In the genomic region with DNA sequence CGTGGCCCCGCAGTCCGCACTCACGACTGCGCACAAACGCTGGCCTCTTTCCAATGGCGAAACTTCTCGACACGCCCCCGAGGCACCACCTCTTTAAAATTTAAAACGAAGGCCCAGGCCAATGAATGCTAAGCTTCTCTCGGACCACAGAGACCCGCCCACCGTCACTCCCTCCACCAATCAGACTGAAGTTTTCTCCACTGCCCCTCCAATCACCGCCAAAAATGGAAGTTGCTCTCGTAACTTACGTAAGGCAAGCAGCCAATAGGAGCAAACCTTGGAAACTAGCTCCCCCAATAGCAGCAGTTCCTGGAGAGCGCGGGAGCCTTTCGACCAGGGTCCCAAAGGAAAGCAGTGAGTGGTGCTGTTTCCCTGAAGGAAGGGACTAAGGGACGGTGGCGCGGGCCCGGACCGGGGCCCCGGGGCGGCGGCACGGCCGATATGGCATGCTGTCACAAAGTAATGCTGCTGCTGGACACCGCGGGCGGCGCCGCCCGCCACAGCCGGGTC, we compare ENCODE assay signal across 1 cellular context.
TF ChIP-seq lines count a peak whose summit lies in the region.

A gene with protein sequence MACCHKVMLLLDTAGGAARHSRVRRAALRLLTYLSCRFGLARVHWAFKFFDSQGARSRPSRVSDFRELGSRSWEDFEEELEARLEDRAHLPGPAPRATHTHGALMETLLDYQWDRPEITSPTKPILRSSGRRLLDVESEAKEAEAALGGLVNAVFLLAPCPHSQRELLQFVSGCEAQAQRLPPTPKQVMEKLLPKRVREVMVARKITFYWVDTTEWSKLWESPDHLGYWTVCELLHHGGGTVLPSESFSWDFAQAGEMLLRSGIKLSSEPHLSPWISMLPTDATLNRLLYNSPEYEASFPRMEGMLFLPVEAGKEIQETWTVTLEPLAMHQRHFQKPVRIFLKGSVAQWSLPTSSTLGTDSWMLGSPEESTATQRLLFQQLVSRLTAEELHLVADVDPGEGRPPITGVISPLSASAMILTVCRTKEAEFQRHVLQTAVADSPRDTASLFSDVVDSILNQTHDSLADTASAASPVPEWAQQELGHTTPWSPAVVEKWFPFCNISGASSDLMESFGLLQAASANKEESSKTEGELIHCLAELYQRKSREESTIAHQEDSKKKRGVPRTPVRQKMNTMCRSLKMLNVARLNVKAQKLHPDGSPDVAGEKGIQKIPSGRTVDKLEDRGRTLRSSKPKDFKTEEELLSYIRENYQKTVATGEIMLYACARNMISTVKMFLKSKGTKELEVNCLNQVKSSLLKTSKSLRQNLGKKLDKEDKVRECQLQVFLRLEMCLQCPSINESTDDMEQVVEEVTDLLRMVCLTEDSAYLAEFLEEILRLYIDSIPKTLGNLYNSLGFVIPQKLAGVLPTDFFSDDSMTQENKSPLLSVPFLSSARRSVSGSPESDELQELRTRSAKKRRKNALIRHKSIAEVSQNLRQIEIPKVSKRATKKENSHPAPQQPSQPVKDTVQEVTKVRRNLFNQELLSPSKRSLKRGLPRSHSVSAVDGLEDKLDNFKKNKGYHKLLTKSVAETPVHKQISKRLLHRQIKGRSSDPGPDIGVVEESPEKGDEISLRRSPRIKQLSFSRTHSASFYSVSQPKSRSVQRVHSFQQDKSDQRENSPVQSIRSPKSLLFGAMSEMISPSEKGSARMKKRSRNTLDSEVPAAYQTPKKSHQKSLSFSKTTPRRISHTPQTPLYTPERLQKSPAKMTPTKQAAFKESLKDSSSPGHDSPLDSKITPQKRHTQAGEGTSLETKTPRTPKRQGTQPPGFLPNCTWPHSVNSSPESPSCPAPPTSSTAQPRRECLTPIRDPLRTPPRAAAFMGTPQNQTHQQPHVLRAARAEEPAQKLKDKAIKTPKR (N-terminal part only) (plus strand): TSS at position 324 of the 510 bp plus-strand sequence. CDS start 118 bp downstream, at position 442.

TF ChIP-seq in HepG2, 621 proteins besides CTCF, POLR2A, EP300 and RAD21 (continued from another document):
- TF ChIP-seq, protein P1, sequence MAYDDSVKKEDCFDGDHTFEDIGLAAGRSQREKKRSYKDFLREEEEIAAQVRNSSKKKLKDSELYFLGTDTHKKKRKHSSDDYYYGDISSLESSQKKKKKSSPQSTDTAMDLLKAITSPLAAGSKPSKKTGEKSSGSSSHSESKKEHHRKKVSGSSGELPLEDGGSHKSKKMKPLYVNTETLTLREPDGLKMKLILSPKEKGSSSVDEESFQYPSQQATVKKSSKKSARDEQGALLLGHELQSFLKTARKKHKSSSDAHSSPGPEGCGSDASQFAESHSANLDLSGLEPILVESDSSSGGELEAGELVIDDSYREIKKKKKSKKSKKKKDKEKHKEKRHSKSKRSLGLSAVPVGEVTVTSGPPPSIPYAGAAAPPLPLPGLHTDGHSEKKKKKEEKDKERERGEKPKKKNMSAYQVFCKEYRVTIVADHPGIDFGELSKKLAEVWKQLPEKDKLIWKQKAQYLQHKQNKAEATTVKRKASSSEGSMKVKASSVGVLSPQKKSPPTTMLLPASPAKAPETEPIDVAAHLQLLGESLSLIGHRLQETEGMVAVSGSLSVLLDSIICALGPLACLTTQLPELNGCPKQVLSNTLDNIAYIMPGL (CRISPR knock-in tag; IDR thresholded peaks at IDR 0.05; ENCODE audit: borderline replicate concordance in 1 of 2, low read depth in 1 of 2): peak; percentile 8 to 41; a peak in 1 of 4 replicates
- TF ChIP-seq FOXC1 (CRISPR knock-in tag; IDR thresholded peaks at IDR 0.05; ENCODE audit: borderline replicate concordance): no peak
- TF ChIP-seq, protein P2, sequence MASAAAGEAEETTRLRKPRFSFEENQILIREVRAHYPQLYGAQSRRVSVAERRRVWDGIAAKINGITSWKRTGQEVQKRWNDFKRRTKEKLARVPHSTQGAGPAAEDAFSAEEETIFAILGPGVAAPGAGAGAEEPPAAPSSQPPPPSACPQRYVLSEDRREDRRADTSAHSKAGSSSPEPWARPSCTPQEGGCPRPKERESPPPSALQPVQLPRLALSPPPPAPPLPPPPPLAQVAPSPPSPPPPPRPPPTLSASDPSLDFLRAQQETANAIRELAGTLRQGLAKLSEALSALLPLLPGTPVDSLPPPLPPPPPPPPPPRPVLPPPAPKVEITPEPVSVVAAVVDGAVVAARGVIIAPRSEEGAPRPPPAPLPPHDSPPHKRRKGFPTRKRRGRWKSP (CRISPR knock-in tag; IDR thresholded peaks at IDR 0.05): peak; percentile 89
- TF ChIP-seq AGO2 (optimal IDR thresholded peaks at IDR 0.05; ENCODE audit: low read depth, low read length): no peak
- TF ChIP-seq ZNF660 (CRISPR knock-in tag; IDR thresholded peaks at IDR 0.05; ENCODE audit: borderline replicate concordance, low read depth): no peak
- TF ChIP-seq SRF (IDR thresholded peaks at IDR 0.05; ENCODE audit: low read depth, low read length): peak; percentile 96
- TF ChIP-seq ZNF431 (CRISPR knock-in tag; IDR thresholded peaks at IDR 0.05; ENCODE audit: borderline replicate concordance, low read depth): no peak
- no peak for TF ChIP-seq ZNF225 (CRISPR knock-in tag; IDR thresholded peaks at IDR 0.05)
- no peak for TF ChIP-seq ZSCAN29 (CRISPR knock-in tag; conservative IDR thresholded peaks at IDR 0.05)
- TF ChIP-seq GTF2F1 (IDR thresholded peaks at IDR 0.05; ENCODE audit: low read length): no peak
- no peak for TF ChIP-seq ZNF446 (CRISPR knock-in tag; IDR thresholded peaks at IDR 0.05)
- TF ChIP-seq KDM6A (CRISPR knock-in tag; IDR thresholded peaks at IDR 0.05; ENCODE audit: low read depth): no peak
- TF ChIP-seq, protein P3, sequence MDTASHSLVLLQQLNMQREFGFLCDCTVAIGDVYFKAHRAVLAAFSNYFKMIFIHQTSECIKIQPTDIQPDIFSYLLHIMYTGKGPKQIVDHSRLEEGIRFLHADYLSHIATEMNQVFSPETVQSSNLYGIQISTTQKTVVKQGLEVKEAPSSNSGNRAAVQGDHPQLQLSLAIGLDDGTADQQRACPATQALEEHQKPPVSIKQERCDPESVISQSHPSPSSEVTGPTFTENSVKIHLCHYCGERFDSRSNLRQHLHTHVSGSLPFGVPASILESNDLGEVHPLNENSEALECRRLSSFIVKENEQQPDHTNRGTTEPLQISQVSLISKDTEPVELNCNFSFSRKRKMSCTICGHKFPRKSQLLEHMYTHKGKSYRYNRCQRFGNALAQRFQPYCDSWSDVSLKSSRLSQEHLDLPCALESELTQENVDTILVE (CRISPR knock-in tag; IDR thresholded peaks at IDR 0.05): no peak
- no peak for TF ChIP-seq ZNF256 (CRISPR knock-in tag; conservative IDR thresholded peaks at IDR 0.05)
- TF ChIP-seq, protein P4, sequence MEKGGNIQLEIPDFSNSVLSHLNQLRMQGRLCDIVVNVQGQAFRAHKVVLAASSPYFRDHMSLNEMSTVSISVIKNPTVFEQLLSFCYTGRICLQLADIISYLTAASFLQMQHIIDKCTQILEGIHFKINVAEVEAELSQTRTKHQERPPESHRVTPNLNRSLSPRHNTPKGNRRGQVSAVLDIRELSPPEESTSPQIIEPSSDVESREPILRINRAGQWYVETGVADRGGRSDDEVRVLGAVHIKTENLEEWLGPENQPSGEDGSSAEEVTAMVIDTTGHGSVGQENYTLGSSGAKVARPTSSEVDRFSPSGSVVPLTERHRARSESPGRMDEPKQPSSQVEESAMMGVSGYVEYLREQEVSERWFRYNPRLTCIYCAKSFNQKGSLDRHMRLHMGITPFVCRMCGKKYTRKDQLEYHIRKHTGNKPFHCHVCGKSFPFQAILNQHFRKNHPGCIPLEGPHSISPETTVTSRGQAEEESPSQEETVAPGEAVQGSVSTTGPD (CRISPR knock-in tag; IDR thresholded peaks at IDR 0.05): no peak
- TF ChIP-seq ETV5 (CRISPR knock-in tag; IDR thresholded peaks at IDR 0.05; ENCODE audit: borderline replicate concordance): no peak
- TF ChIP-seq, protein P5, sequence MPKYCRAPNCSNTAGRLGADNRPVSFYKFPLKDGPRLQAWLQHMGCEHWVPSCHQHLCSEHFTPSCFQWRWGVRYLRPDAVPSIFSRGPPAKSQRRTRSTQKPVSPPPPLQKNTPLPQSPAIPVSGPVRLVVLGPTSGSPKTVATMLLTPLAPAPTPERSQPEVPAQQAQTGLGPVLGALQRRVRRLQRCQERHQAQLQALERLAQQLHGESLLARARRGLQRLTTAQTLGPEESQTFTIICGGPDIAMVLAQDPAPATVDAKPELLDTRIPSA (CRISPR knock-in tag; IDR thresholded peaks at IDR 0.05; ENCODE audit: borderline replicate concordance): no peak
- TF ChIP-seq, protein P6, sequence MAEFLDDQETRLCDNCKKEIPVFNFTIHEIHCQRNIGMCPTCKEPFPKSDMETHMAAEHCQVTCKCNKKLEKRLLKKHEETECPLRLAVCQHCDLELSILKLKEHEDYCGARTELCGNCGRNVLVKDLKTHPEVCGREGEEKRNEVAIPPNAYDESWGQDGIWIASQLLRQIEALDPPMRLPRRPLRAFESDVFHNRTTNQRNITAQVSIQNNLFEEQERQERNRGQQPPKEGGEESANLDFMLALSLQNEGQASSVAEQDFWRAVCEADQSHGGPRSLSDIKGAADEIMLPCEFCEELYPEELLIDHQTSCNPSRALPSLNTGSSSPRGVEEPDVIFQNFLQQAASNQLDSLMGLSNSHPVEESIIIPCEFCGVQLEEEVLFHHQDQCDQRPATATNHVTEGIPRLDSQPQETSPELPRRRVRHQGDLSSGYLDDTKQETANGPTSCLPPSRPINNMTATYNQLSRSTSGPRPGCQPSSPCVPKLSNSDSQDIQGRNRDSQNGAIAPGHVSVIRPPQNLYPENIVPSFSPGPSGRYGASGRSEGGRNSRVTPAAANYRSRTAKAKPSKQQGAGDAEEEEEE (CRISPR knock-in tag; IDR thresholded peaks at IDR 0.05; ENCODE audit: borderline replicate concordance): no peak
- TF ChIP-seq ZNF747 (CRISPR knock-in tag; IDR thresholded peaks at IDR 0.05; ENCODE audit: borderline replicate concordance): no peak; the same call in 1 of the 2 replicates
- no peak for TF ChIP-seq ZNF343 (CRISPR knock-in tag; IDR thresholded peaks at IDR 0.05)
- TF ChIP-seq MAFG (CRISPR knock-in tag; IDR thresholded peaks at IDR 0.05): no peak
- TF ChIP-seq, protein P7, sequence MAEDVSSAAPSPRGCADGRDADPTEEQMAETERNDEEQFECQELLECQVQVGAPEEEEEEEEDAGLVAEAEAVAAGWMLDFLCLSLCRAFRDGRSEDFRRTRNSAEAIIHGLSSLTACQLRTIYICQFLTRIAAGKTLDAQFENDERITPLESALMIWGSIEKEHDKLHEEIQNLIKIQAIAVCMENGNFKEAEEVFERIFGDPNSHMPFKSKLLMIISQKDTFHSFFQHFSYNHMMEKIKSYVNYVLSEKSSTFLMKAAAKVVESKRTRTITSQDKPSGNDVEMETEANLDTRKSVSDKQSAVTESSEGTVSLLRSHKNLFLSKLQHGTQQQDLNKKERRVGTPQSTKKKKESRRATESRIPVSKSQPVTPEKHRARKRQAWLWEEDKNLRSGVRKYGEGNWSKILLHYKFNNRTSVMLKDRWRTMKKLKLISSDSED (CRISPR knock-in tag; IDR thresholded peaks at IDR 0.05): no peak
- TF ChIP-seq, protein P8, sequence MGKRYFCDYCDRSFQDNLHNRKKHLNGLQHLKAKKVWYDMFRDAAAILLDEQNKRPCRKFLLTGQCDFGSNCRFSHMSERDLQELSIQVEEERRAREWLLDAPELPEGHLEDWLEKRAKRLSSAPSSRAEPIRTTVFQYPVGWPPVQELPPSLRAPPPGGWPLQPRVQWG (CRISPR knock-in tag; IDR thresholded peaks at IDR 0.05; ENCODE audit: borderline replicate concordance, low read depth): no peak
- TF ChIP-seq ZBTB21 (CRISPR knock-in tag; IDR thresholded peaks at IDR 0.05): no peak
- TF ChIP-seq NFKB2 (CRISPR knock-in tag; IDR thresholded peaks at IDR 0.05; ENCODE audit: borderline replicate concordance): peak; percentile 53; the same call in 1 of the 2 replicates
- no peak for TF ChIP-seq TOE1 (CRISPR knock-in tag; IDR thresholded peaks at IDR 0.05)
- no peak for TF ChIP-seq STAT5B (CRISPR knock-in tag; IDR thresholded peaks at IDR 0.05)
- no peak for TF ChIP-seq WIZ (CRISPR knock-in tag; IDR thresholded peaks at IDR 0.05)
- no peak for TF ChIP-seq ESRRA (CRISPR knock-in tag; IDR thresholded peaks at IDR 0.05; ENCODE audit: low read depth)
- peak; percentile 100 for TF ChIP-seq SIN3A (IDR thresholded peaks at IDR 0.05; ENCODE audit: borderline replicate concordance, low read depth, low read length)
- TF ChIP-seq MTA1 (CRISPR knock-in tag; IDR thresholded peaks at IDR 0.05; ENCODE audit: borderline replicate concordance): no peak; the same call in 1 of the 2 replicates
- TF ChIP-seq, protein P9, sequence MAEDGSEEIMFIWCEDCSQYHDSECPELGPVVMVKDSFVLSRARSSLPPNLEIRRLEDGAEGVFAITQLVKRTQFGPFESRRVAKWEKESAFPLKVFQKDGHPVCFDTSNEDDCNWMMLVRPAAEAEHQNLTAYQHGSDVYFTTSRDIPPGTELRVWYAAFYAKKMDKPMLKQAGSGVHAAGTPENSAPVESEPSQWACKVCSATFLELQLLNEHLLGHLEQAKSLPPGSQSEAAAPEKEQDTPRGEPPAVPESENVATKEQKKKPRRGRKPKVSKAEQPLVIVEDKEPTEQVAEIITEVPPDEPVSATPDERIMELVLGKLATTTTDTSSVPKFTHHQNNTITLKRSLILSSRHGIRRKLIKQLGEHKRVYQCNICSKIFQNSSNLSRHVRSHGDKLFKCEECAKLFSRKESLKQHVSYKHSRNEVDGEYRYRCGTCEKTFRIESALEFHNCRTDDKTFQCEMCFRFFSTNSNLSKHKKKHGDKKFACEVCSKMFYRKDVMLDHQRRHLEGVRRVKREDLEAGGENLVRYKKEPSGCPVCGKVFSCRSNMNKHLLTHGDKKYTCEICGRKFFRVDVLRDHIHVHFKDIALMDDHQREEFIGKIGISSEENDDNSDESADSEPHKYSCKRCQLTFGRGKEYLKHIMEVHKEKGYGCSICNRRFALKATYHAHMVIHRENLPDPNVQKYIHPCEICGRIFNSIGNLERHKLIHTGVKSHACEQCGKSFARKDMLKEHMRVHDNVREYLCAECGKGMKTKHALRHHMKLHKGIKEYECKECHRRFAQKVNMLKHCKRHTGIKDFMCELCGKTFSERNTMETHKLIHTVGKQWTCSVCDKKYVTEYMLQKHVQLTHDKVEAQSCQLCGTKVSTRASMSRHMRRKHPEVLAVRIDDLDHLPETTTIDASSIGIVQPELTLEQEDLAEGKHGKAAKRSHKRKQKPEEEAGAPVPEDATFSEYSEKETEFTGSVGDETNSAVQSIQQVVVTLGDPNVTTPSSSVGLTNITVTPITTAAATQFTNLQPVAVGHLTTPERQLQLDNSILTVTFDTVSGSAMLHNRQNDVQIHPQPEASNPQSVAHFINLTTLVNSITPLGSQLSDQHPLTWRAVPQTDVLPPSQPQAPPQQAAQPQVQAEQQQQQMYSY (CRISPR knock-in tag; IDR thresholded peaks at IDR 0.05): peak; percentile 76; the same call in 1 of the 2 replicates
- no peak for TF ChIP-seq ZFP37 (CRISPR knock-in tag; IDR thresholded peaks at IDR 0.05; ENCODE audit: borderline replicate concordance)
- 0 out of 2 replicates have a peak, but pooled peaks have one; percentile 35 for TF ChIP-seq MIXL1 (CRISPR knock-in tag; IDR thresholded peaks at IDR 0.05)
- no peak for TF ChIP-seq DPF2 (CRISPR knock-in tag; IDR thresholded peaks at IDR 0.05; ENCODE audit: borderline replicate concordance, low read depth)
- no peak for TF ChIP-seq KDM2A (CRISPR knock-in tag; IDR thresholded peaks at IDR 0.05; ENCODE audit: borderline replicate concordance, low read depth)
- no peak for TF ChIP-seq THYN1 (CRISPR knock-in tag; IDR thresholded peaks at IDR 0.05; ENCODE audit: borderline replicate concordance, low read depth)
- no peak for TF ChIP-seq NFIC (IDR thresholded peaks at IDR 0.05; ENCODE audit: low read length)
- no peak for TF ChIP-seq ZNF180 (CRISPR knock-in tag; IDR thresholded peaks at IDR 0.05; ENCODE audit: borderline replicate concordance, low read depth)
